17 cellular contexts compared by ENCODE assay signal in genomic region chr11:86184728-86185127, GRCh38.
"Had no signal": no experiment of that assay in that cellular context is flagged by ENCODE, and none has a peak within 500 bp of the region (broad histone marks: within the 10 kb centered on the region; RNA-seq: fewer than 3 reads in every experiment).

No MANE protein-coding gene starts in this region.

- H3K36me3 ChIP-seq: prostate gland, tibial artery, uterus had no signal

- H3K27ac Mint-ChIP-seq: activated naive CD8-positive, alpha-beta T cell; stimulated activated effector memory CD8-positive, alpha-beta T cell treated with anti-CD3 and anti-CD28 coated beads, Interleukin-12 subunit alpha, Interleukin-12 subunit beta, amount 100 ng/mL, for 72 hours had no signal

- H3K27me3 ChIP-seq: tibial artery, uterus had no signal

- H3K27ac ChIP-seq: prostate gland, tibial artery, uterus had no signal

- H3K4me1 Mint-ChIP-seq: neural crest cell had no signal

- H3K4me3 ChIP-seq: prostate gland, tibial artery, uterus had no signal

- H3K4me3 Mint-ChIP-seq: activated naive CD8-positive, alpha-beta T cell; activated T-cell treated with anti-CD3 and anti-CD28 coated beads, Interleukin-2, amount 50 U/mL, for 72 hours; neural crest cell; stimulated activated effector memory CD8-positive, alpha-beta T cell treated with anti-CD3 and anti-CD28 coated beads, Interleukin-12 subunit alpha, Interleukin-12 subunit beta, amount 100 ng/mL, for 72 hours had no signal

- H3K9me3 Mint-ChIP-seq: neural crest cell; stimulated activated effector memory CD8-positive, alpha-beta T cell treated with anti-CD3 and anti-CD28 coated beads, Interleukin-12 subunit alpha, Interleukin-12 subunit beta, amount 100 ng/mL, for 72 hours had no signal

- DNase-seq: activated CD4-positive, alpha-beta T cell treated with anti-CD3 and anti-CD28 coated beads, Interleukin-2, amount 50 U/mL, for 1 hour; activated gamma-delta T cell treated with Interleukin-2 at 50 U/mL for 16 hours; activated T-cell treated with anti-CD3 and anti-CD28 coated beads, Interleukin-2, amount 50 U/mL, for 72 hours; foreskin fibroblast; hypothalamus; mammary epithelial cell; stimulated activated CD4-positive, alpha-beta T cell treated with anti-CD3 and anti-CD28 coated beads, Interleukin-4, amount 100 ng/mL, for 24 hours; T-helper 1 cell; T1000; tibial artery; uterus had no signal

- H3K36me3 Mint-ChIP-seq: activated naive CD8-positive, alpha-beta T cell; stimulated activated effector memory CD8-positive, alpha-beta T cell treated with anti-CD3 and anti-CD28 coated beads, Interleukin-12 subunit alpha, Interleukin-12 subunit beta, amount 100 ng/mL, for 72 hours had no signal

- H3K27me3 Mint-ChIP-seq: activated naive CD8-positive, alpha-beta T cell had no signal

- H3K9me3 ChIP-seq: prostate gland, tibial artery, uterus had no signal

- H3K4me1 ChIP-seq: prostate gland, uterus had no signal

- ATAC-seq: activated T-cell treated with anti-CD3 and anti-CD28 coated beads, Interleukin-2, amount 50 U/mL, for 72 hours; left lobe of liver; sciatic nerve; stimulated activated effector memory CD8-positive, alpha-beta T cell treated with anti-CD3 and anti-CD28 coated beads, Interleukin-12 subunit alpha, Interleukin-12 subunit beta, amount 100 ng/mL, for 72 hours had no signal
